ENCODE assay signal across 22 cellular contexts in genomic region chr1:118912574-118912973, GRCh38.
"Had no signal": no experiment of that assay in that cellular context is flagged by ENCODE, and none has a peak within 500 bp of the region (broad histone marks: within the 10 kb centered on the region; RNA-seq: fewer than 3 reads in every experiment).

No MANE protein-coding gene starts in this region.

- H3K4me3 Mint-ChIP-seq: mesothelial cell of epicardium, naive B cell had no signal

- H3K4me3 ChIP-seq: coronary artery, dorsolateral prefrontal cortex, esophagus muscularis mucosa, gastroesophageal sphincter, heart left ventricle, left ventricle myocardium inferior, lower lobe of right lung, mucosa of descending colon had no signal

- H3K36me3 Mint-ChIP-seq: mesothelial cell of epicardium, naive B cell had no signal

- FAIRE-seq: colon, endothelial cell of umbilical vein, frontal cortex, islet of Langerhans, keratinocyte had no signal

- H3K36me3 ChIP-seq: esophagus muscularis mucosa, gastroesophageal sphincter, heart left ventricle, left ventricle myocardium inferior, lower lobe of right lung had no signal

- DNase-seq: dermis blood vessel endothelial cell; dorsolateral prefrontal cortex; effector CD4-positive, alpha-beta T cell; effector memory CD4-positive, alpha-beta T cell; foreskin keratinocyte; heart left ventricle; hippocampal formation; left cardiac atrium; left ventricle myocardium inferior; lower lobe of right lung; mesenchymal stem cell; mucosa of descending colon; naive B cell had no signal

- ATAC-seq: foreskin keratinocyte, gastroesophageal sphincter, heart left ventricle, left cardiac atrium, lower lobe of right lung, mucosa of descending colon had no signal

- H3K9me3 Mint-ChIP-seq: mesothelial cell of epicardium had no signal

- H3K9me3 ChIP-seq: esophagus muscularis mucosa, gastroesophageal sphincter, heart left ventricle, lower lobe of right lung, mucosa of descending colon had no signal

- H3K27me3 ChIP-seq: esophagus muscularis mucosa, foreskin keratinocyte, gastroesophageal sphincter, heart left ventricle had no signal

- H3K27ac ChIP-seq: coronary artery, dorsolateral prefrontal cortex, esophagus muscularis mucosa, foreskin keratinocyte, gastroesophageal sphincter, heart left ventricle, left ventricle myocardium inferior, lower lobe of right lung had no signal

- H3K4me1 Mint-ChIP-seq: mesothelial cell of epicardium, naive B cell had no signal

- H3K27ac Mint-ChIP-seq: mesothelial cell of epicardium, naive B cell had no signal

- H3K4me1 ChIP-seq: esophagus muscularis mucosa, foreskin keratinocyte, gastroesophageal sphincter, heart left ventricle, left ventricle myocardium inferior, lower lobe of right lung had no signal
